8 cellular contexts compared by ENCODE assay signal in the genomic region with DNA sequence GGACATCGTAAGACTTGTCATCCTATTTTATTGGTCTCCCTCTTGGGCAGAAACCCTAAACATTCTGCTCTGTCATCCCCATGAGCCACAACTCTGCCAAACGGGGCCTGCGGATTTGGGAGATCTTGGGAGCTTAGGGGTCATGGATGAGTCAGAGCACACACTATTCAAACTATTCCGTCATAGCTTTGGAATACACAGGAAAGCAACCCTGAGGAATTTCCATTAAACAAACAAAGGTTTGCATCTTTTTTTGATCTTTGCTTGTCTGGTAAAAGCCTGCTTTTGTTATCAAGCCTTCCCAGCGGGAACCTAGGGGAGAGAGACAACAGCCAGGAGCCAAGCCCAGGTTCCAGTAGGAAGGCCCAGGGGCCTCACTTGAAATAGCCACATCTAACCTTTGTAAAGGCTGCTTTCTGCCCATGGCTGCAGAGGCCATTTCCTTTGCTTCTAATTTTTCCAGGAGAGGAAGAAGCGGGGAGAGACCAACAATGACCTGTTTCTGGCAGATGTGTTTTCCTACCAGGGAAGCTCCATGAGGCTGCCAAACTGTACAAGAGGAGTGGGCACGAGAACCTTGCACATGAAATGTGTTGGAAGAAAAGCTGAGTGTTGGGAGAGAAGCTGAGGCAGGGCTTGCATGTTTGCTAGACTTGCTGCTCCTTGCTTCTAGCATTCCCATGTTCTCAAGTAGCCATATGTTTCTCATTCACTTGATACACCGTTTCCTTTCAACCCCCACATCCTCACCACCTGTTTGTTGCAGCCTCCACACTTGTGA. TPM values are rescaled to one million over a fixed set of nuclear protein-coding genes. Genes with fewer than 3 reads are reported as not detected.
DNase-seq lines count a peak whose midpoint lies in the region; ATAC-seq and TF ChIP-seq lines count a peak whose summit lies in the region.
"Not testable (repeated sequence)": the region's sequence is repeated elsewhere in the genome, so short reads cannot be mapped to it uniquely, and the experiment has no call there.

No MANE protein-coding gene starts in this region.

- H3K9ac ChIP-seq in HUES64 (ENCODE audit: low read depth, low read length), result peak overlapping the region; percentile 46; the same call in 1 of the 2 replicates

- not testable (repeated sequence) for H3K27me3 Mint-ChIP-seq in chondrocyte (ENCODE audit: low read depth); osteocyte (ENCODE audit: unreplicated experiment)

- not testable (repeated sequence) for TF ChIP-seq CTCF in chondrocyte (IDR thresholded peaks at IDR 0.05); fibroblast of the aortic adventitia (IDR thresholded peaks at IDR 0.05; ENCODE audit: insufficient read depth, low read length); osteocyte (IDR thresholded peaks at IDR 0.05); transverse colon (IDR thresholded peaks at IDR 0.05)

- H3K9me3 ChIP-seq in HUES64 (ENCODE audit: insufficient read depth, low read depth, low read length); transverse colon: not testable (repeated sequence)

- H3K36me3 Mint-ChIP-seq in chondrocyte (ENCODE audit: low read depth) (peaks cover 16% of the 10 kb centered on the region), osteocyte (ENCODE audit: unreplicated experiment) (peaks cover 28% of the 10 kb centered on the region)

- intact Hi-C loops in transverse colon (cut with DNase I; ENCODE audit: low total_unique reads), result not testable (repeated sequence)

- peaks cover 54% of the 10 kb centered on the region for H3K36me3 ChIP-seq in HUES64 (ENCODE audit: insufficient read depth, low read length)
- H3K36me3 ChIP-seq in transverse colon, result peaks cover 0 to 24% (median 3%) of the 10 kb centered on the region in 4 donors

- peaks cover 21% of the 10 kb centered on the region for H3K4me1 Mint-ChIP-seq in chondrocyte (ENCODE audit: low read depth)
- H3K4me1 Mint-ChIP-seq in osteocyte (ENCODE audit: unreplicated experiment), result peaks cover 24% of the 10 kb centered on the region

- not testable (repeated sequence) for H3K4me3 ChIP-seq in HUES64 (ENCODE audit: low read length); fibroblast of the aortic adventitia (ENCODE audit: low read depth, low read length); transverse colon

- DNase-seq in Caki2 (ENCODE audit: low read depth), result peak; percentile 50
- peak; percentile 76 for DNase-seq in SW480 (ENCODE audit: low spot score)
- not testable (repeated sequence) for DNase-seq in chondrocyte (ENCODE audit: low spot score); left lobe of liver (ENCODE audit: low spot score); osteocyte (ENCODE audit: extremely low spot score, unreplicated experiment); transverse colon
- peak; percentile 74 for DNase-seq in fibroblast of the aortic adventitia (ENCODE audit: low read depth)

- WGBS in HUES64, result 49% methylated on average over 7 of the region's 8 CpGs
- WGBS in transverse colon (ENCODE audit: low coverage in 1 of 2), 2 donors, result 72 to 75% methylated on average over 1 to 8 of the region's 8 CpGs

- H3K9me3 Mint-ChIP-seq in chondrocyte (ENCODE audit: low read depth); osteocyte (ENCODE audit: unreplicated experiment): not testable (repeated sequence)

- not testable (repeated sequence) for TF ChIP-seq POLR2A in transverse colon (IDR thresholded peaks at IDR 0.05)

- in situ Hi-C loops in Caki2 (cut with HindIII; ENCODE audit: low pct_unique_long_range_greater_than_20kb, low sequenced_read_pairs); transverse colon (cut with MboI; ENCODE audit: low pct_ligation_motif_present in 1 of 4, low pct_unique_long_range_greater_than_20kb in 1 of 4, low sequenced_read_pairs in 3 of 4): not testable (repeated sequence)

- H3K27ac Mint-ChIP-seq in chondrocyte (ENCODE audit: unreplicated experiment) (peak overlapping the region; percentile 85), osteocyte (ENCODE audit: unreplicated experiment) (peak overlapping the region; percentile 68)

- not testable (repeated sequence) for H3K4me3 Mint-ChIP-seq in chondrocyte (ENCODE audit: unreplicated experiment); osteocyte (ENCODE audit: unreplicated experiment)

- peaks cover 19% of the 10 kb centered on the region for H3K4me1 ChIP-seq in HUES64 (ENCODE audit: insufficient read depth, low read length)
- H3K4me1 ChIP-seq in transverse colon, result not testable (repeated sequence)

- TF ChIP-seq EP300 in transverse colon (IDR thresholded peaks at IDR 0.05; ENCODE audit: low read depth), result not testable (repeated sequence)

- H3K27me3 ChIP-seq in HUES64 (ENCODE audit: insufficient read depth, low read length); transverse colon: not testable (repeated sequence)

- ATAC-seq in left lobe of liver, result peak; percentile 12

- H3K27ac ChIP-seq in HUES64 (ENCODE audit: low read depth, low read length) (peak overlapping the region; percentile 72), transverse colon (peak overlapping the region in 3 of 4 donors; percentile 35 to 63 (median 55))

RNA-seq across cellular contexts. Expression of a gene that starts 39.5 kb away (rescaled TPM):
- not detected in 2 replicates for total RNA-seq in Caki2 (2014; rRNA removed; shearing (Covaris generic); ENCODE audit: low replicate concordance)
- 0.45 TPM for polyA plus RNA-seq in HUES64 (2013, experiment 1 of 2)
- 0.51 TPM for polyA plus RNA-seq in HUES64 (2013, experiment 2 of 2)
- total RNA-seq in chondrocyte (0.10 TPM in 1 of 3 replicates, not detected in the others), fibroblast of the aortic adventitia (ENCODE audit: low replicate concordance) (under 0.01 TPM in 1 of 2 replicates, not detected in the other), left lobe of liver (0.40 TPM), osteocyte (0.08 and 0.30 TPM in 2 replicates), transverse colon (under 1 TPM in 2 of 4 donors, not detected in 2; 0.14 to 0.32 TPM)

RNA-seq across cellular contexts. Expression of a gene that starts 50.8 kb away (rescaled TPM):
- total RNA-seq in Caki2 (2014; rRNA removed; shearing (Covaris generic); ENCODE audit: low replicate concordance), result 8.9 and 13.6 TPM in 2 replicates
- 34.0 TPM for polyA plus RNA-seq in HUES64 (2013, experiment 1 of 2)
- 34.3 TPM for polyA plus RNA-seq in HUES64 (2013, experiment 2 of 2)
- 20.0 to 29.5 TPM (median 20.6 TPM) in 3 replicates for total RNA-seq in chondrocyte
- 28.9 and 34.9 TPM in 2 replicates for total RNA-seq in fibroblast of the aortic adventitia (ENCODE audit: low replicate concordance)
- 16.5 TPM for total RNA-seq in left lobe of liver
- total RNA-seq in osteocyte, result 23.1 and 24.2 TPM in 2 replicates
- total RNA-seq in transverse colon, result 10 to 100 TPM; 15.0 to 34.4 (median 30.4) TPM

RNA-seq across cellular contexts. Expression of a gene that starts 51.0 kb away (rescaled TPM):
- 23.4 and 24.8 TPM in 2 replicates for total RNA-seq in Caki2 (2014; rRNA removed; shearing (Covaris generic); ENCODE audit: low replicate concordance)
- 17.8 TPM for polyA plus RNA-seq in HUES64 (2013, experiment 1 of 2)
- 21.4 TPM for polyA plus RNA-seq in HUES64 (2013, experiment 2 of 2)
- 16.2 to 29.1 TPM (median 17.5 TPM) in 3 replicates for total RNA-seq in chondrocyte
- 21.4 and 38.0 TPM in 2 replicates for total RNA-seq in fibroblast of the aortic adventitia (ENCODE audit: low replicate concordance)
- total RNA-seq in left lobe of liver, result 11.0 TPM
- total RNA-seq in osteocyte, result 23.2 and 25.9 TPM in 2 replicates
- 10 to 100 TPM; 15.0 to 77.6 (median 16.7) TPM for total RNA-seq in transverse colon
